Comparison of ENCODE assay signal across 8 cellular contexts in the genomic region with DNA sequence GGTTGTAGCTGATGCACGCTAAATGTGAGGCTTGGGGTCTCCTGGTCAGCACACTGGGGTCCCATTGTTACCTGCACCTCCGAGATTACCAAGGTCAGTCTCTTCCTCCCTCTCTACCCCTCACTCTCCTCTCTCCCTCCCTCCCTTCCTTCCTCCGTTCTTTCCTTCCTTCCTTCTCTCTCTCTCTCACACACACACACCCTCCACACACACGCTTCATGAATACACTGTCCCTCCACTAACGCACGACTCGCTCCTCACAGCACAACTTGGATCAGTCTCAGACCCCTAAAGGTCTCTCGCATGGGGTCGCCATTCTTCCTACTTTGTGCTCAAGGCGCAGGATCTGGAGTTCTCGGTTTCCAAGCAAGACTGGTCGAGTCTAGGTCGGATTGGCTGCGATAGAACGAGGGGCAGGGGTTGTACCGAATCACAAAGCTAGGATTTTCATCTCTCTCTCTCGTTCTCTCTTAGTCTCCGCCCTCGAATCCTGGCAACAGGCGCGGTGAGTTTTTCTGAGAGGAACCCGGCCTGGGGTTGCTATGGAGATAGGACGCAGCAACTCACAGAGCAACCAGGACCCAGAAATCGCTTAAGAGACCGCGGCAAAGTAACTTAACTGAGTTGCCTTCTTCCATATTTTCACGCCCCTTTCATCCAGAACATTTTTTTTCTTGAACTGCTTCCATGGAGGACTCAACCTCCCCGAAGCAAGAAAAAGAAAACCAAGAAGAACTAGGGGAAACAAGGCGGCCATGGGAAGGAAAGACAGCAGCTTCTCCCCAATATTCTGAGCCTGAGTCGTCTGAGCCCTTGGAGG. TPM values are rescaled to one million over a fixed set of nuclear protein-coding genes. Genes with fewer than 3 reads are reported as not detected.
DNase-seq lines count a peak whose midpoint lies in the region; ATAC-seq and TF ChIP-seq lines count a peak whose summit lies in the region.

A gene (plus strand): TSS at position 543 of the 820 bp plus-strand sequence. CDS start 145 bp downstream, at position 688.

- peak within 1 kb of the TSS; percentile 84 for H3K4me3 Mint-ChIP-seq in activated B cell treated with CpG ODN at 0.5 μM for 24 hours

- H3K27ac Mint-ChIP-seq in activated B cell treated with CpG ODN at 0.5 μM for 24 hours = peak within 1 kb of the TSS; percentile 8

- ATAC-seq in GM18870 (IDR thresholded peaks at IDR 0.05; ENCODE audit: unreplicated experiment) (peak; percentile 99), HG03139 (IDR thresholded peaks at IDR 0.05; ENCODE audit: unreplicated experiment) (peak; percentile 99), activated B cell treated with CpG ODN at 0.5 μM for 24 hours (ENCODE audit: low read depth) (peak; percentile 95)

- H3K4me1 ChIP-seq in A673 (ENCODE audit: insufficient read depth, low read length, poor library complexity, severe bottlenecking) = no peaks in the 10 kb centered on the region

- no peaks in the 10 kb centered on the region for H3K9me3 ChIP-seq in A673 (ENCODE audit: low read depth, low read length, poor library complexity, severe bottlenecking)

- peaks cover 9% of the 10 kb centered on the region for H3K27me3 ChIP-seq in A673 (replicated peaks; ENCODE audit: insufficient read depth, low read depth, low read length, poor library complexity)

- H3K9me3 Mint-ChIP-seq in activated B cell treated with CpG ODN at 0.5 μM for 24 hours = no peaks in the 10 kb centered on the region

- intact Hi-C loops in A673 (cut with micrococcal nuclease; ENCODE audit: unreplicated experiment) (loop anchor here (10.0 kb wide), 1 partner anchor 229 kb away; no protein-coding TSS in a partner anchor), activated B cell treated with CpG ODN at 0.5 μM for 24 hours (cut with micrococcal nuclease) (loop anchor here (1.0 kb wide), 2 partner anchors 45 to 52 kb away; a partner anchor contains a TSS)

- BruUV-seq in A673 (replicated peaks; lab: Mats Ljungman, UMichigan) = no TSS peak

- peaks cover 18% of the 10 kb centered on the region for H3K4me1 Mint-ChIP-seq in activated B cell treated with CpG ODN at 0.5 μM for 24 hours

- H3K27ac ChIP-seq in A673 (ENCODE audit: low read depth, low read length, poor library complexity, severe bottlenecking) = no peak within 1 kb of the TSS

- POLR2A ChIA-PET in A673 (lab: Charles Lee; ENCODE audit: low non-redundant PET) = no interaction called here
- POLR2A ChIA-PET in activated B cell treated with CpG ODN at 0.5 μM for 24 hours (lab: Charles Lee) = interaction anchor here (0.5 to 1.9 kb wide), 2 partner anchors 44 to 45 kb away, joined by 3 to 9 read pairs; a partner anchor contains a TSS

- DNase-seq in A673 (ENCODE audit: low spot score) (peak; percentile 97), NCI-H2196 (lab: John Stamatoyannopoulos, UW; ENCODE audit: unreplicated experiment) (peak; percentile 97), activated B cell treated with CpG ODN at 0.5 μM for 24 hours (peak; percentile 34), cerebellar nuclear complex (lab: John Stamatoyannopoulos, UW) (peak; percentile 18 to 67), islet precursor cell (peak; percentile 98)
- DNase-seq in stimulated activated CD4-positive, alpha-beta T cell treated with anti-CD3 and anti-CD28 coated beads, Interleukin-12 subunit alpha, Interleukin-12 subunit beta, amount 100 ng/mL, for 24 hours (ENCODE audit: low read depth in 2 of 2) = peak; percentile 31 to 45

- peak within 1 kb of the TSS; percentile 52 for H3K4me3 ChIP-seq in A673 (ENCODE audit: low read depth, low read length, poor library complexity, severe bottlenecking)

- TF ChIP-seq CTCF in A673 (conservative IDR thresholded peaks at IDR 0.05; ENCODE audit: low read depth, low read length) (peak; percentile 50), activated B cell treated with CpG ODN at 0.5 μM for 24 hours (IDR thresholded peaks at IDR 0.05) (no peak)

- H3K27me3 Mint-ChIP-seq in activated B cell treated with CpG ODN at 0.5 μM for 24 hours = peaks cover under 1% of the 10 kb centered on the region

- no peaks in the 10 kb centered on the region for H3K36me3 ChIP-seq in A673 (ENCODE audit: insufficient read depth, low read length, poor library complexity, severe bottlenecking)

- CTCF ChIA-PET in A673 (lab: Charles Lee) = no interaction called here
- CTCF ChIA-PET in activated B cell treated with CpG ODN at 0.5 μM for 24 hours (lab: Charles Lee) = no interaction called here

- no peaks in the 10 kb centered on the region for H3K36me3 Mint-ChIP-seq in activated B cell treated with CpG ODN at 0.5 μM for 24 hours (ENCODE audit: low read depth)

RNA-seq across cellular contexts. Expression of the gene that starts here (rescaled TPM):
- total RNA-seq in A673 (2021) (0.24 and 0.26 TPM in 2 replicates), activated B cell treated with CpG ODN at 0.5 μM for 24 hours (0.39 and 0.40 TPM in 2 replicates)

Comparison
In these comparisons a context has a peak if more than half of its experiments do, and no peak if none do; other contexts are left out.
1. Peak in DNase-seq and H3K4me3 ChIP-seq in A673; RNA of the gene not detected or under 1 TPM.
2. Peak in DNase-seq and ATAC-seq in activated B cell treated with CpG ODN at 0.5 μM for 24 hours; RNA of the gene not detected or under 1 TPM.
3. DNase-seq: peak in every context shown above with its lines; median percentile 98 in islet precursor cell; 97 in A673; 97 in NCI-H2196; 42 in cerebellar nuclear complex; 38 in stimulated activated CD4-positive, alpha-beta T cell treated with anti-CD3 and anti-CD28 coated beads, Interleukin-12 subunit alpha, Interleukin-12 subunit beta, amount 100 ng/mL, for 24 hours; 34 in activated B cell treated with CpG ODN at 0.5 μM for 24 hours.